Comparison of ENCODE assay signal across 7 cellular contexts in the genomic region with DNA sequence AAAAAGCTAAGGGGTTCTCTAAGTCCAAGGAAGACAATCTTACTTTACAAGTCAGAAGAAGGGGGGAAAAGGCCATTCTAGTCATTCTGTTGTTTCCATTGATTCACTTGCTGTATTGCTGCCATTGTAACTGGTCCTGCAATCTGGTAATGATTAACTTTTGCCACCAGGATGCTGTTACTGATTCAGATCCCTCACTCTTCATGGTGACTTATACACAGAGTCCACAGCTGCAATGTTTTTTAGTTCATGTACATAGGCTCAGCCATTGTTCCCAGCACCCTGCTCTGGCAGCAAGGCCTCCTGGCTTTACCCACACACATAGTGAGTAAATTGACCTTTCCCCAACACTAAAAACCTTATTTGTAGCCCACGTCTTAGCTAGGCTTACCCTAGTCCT. TPM values are rescaled to one million over a fixed set of nuclear protein-coding genes. Genes with fewer than 3 reads are reported as not detected.
DNase-seq lines count a peak whose midpoint lies in the region; ATAC-seq and TF ChIP-seq lines count a peak whose summit lies in the region.
"Not testable (repeated sequence)": the region's sequence is repeated elsewhere in the genome, so short reads cannot be mapped to it uniquely, and the experiment has no call there.

No MANE protein-coding gene starts in this region.

- H3K27ac Mint-ChIP-seq in Calu3 (ENCODE audit: unreplicated experiment); activated naive CD8-positive, alpha-beta T cell treated with anti-CD3 and anti-CD28 coated beads, Interleukin-2, amount 50 U/mL, for 24 hours: not testable (repeated sequence)

- H3K4me1 Mint-ChIP-seq in Calu3 (ENCODE audit: low read depth, unreplicated experiment): not testable (repeated sequence)
- peaks cover 14% of the 10 kb centered on the region for H3K4me1 Mint-ChIP-seq in activated naive CD8-positive, alpha-beta T cell treated with anti-CD3 and anti-CD28 coated beads, Interleukin-2, amount 50 U/mL, for 24 hours

- not testable (repeated sequence) for H3K4me3 Mint-ChIP-seq in Calu3 (ENCODE audit: low read depth, unreplicated experiment); activated naive CD8-positive, alpha-beta T cell treated with anti-CD3 and anti-CD28 coated beads, Interleukin-2, amount 50 U/mL, for 24 hours

- H3K4me3 ChIP-seq in fibroblast of the aortic adventitia (ENCODE audit: low read depth, low read length): not testable (repeated sequence)

- intact Hi-C loops in Calu3 (cut with micrococcal nuclease; ENCODE audit: unreplicated experiment): not testable (repeated sequence)

- DNase-seq in Calu3: peak; percentile 37
- peak; percentile 58 for DNase-seq in HT-29 (ENCODE audit: low spot score)
- DNase-seq in activated CD4-positive, alpha-beta T cell treated with anti-CD3 and anti-CD28 coated beads for 48 hours: peak; percentile 13
- DNase-seq in activated naive CD8-positive, alpha-beta T cell treated with anti-CD3 and anti-CD28 coated beads, Interleukin-2, amount 50 U/mL, for 24 hours: not testable (repeated sequence)
- DNase-seq in fibroblast of the aortic adventitia (ENCODE audit: low read depth): peak; percentile 23
- DNase-seq in left kidney (ENCODE audit: low read depth, low spot score): peak; percentile 51
- DNase-seq in stimulated activated CD4-positive, alpha-beta T cell treated with anti-CD3 and anti-CD28 coated beads, Interleukin-1b, Interleukin-23, amount 100 ng/mL, for 48 hours: peak; percentile 17

- H3K27me3 Mint-ChIP-seq in Calu3 (ENCODE audit: unreplicated experiment): not testable (repeated sequence)
- peaks cover 21% of the 10 kb centered on the region for H3K27me3 Mint-ChIP-seq in activated naive CD8-positive, alpha-beta T cell treated with anti-CD3 and anti-CD28 coated beads, Interleukin-2, amount 50 U/mL, for 24 hours

- not testable (repeated sequence) for H3K9me3 Mint-ChIP-seq in Calu3 (ENCODE audit: low read depth, unreplicated experiment); activated naive CD8-positive, alpha-beta T cell treated with anti-CD3 and anti-CD28 coated beads, Interleukin-2, amount 50 U/mL, for 24 hours

- peak; percentile 94 for ATAC-seq in activated naive CD8-positive, alpha-beta T cell treated with anti-CD3 and anti-CD28 coated beads, Interleukin-2, amount 50 U/mL, for 24 hours

- CTCF ChIA-PET in Calu3 (lab: Charles Lee): not testable (repeated sequence)

- not testable (repeated sequence) for BruUV-seq in Calu3 (replicated peaks; lab: Mats Ljungman, UMichigan)

- not testable (repeated sequence) for TF ChIP-seq CTCF in Calu3 (IDR thresholded peaks at IDR 0.05; ENCODE audit: unreplicated experiment); fibroblast of the aortic adventitia (IDR thresholded peaks at IDR 0.05; ENCODE audit: insufficient read depth, low read length)

- H3K36me3 Mint-ChIP-seq in Calu3 (ENCODE audit: insufficient read depth, unreplicated experiment); activated naive CD8-positive, alpha-beta T cell treated with anti-CD3 and anti-CD28 coated beads, Interleukin-2, amount 50 U/mL, for 24 hours (ENCODE audit: low read depth): not testable (repeated sequence)

RNA-seq across cellular contexts. Expression of gene BICD2, which starts 55.3 kb away (rescaled TPM):
- total RNA-seq in Calu3 (2022) (18.7 and 21.9 TPM in 2 replicates), fibroblast of the aortic adventitia (ENCODE audit: low replicate concordance) (24.4 and 39.7 TPM in 2 replicates)
- total RNA-seq in HT-29 (2014; rRNA removed; shearing (Covaris generic)): 24.4 and 24.9 TPM in 2 replicates

RNA-seq across cellular contexts. Expression of gene ZNF484, which starts 57.9 kb away (rescaled TPM):
- total RNA-seq in Calu3 (2022) (5.8 and 6.3 TPM in 2 replicates), fibroblast of the aortic adventitia (ENCODE audit: low replicate concordance) (6.5 and 14.0 TPM in 2 replicates)
- 1.2 and 1.8 TPM in 2 replicates for total RNA-seq in HT-29 (2014; rRNA removed; shearing (Covaris generic))
